Comparison of ENCODE assay signal across 30 cellular contexts in the genomic region with DNA sequence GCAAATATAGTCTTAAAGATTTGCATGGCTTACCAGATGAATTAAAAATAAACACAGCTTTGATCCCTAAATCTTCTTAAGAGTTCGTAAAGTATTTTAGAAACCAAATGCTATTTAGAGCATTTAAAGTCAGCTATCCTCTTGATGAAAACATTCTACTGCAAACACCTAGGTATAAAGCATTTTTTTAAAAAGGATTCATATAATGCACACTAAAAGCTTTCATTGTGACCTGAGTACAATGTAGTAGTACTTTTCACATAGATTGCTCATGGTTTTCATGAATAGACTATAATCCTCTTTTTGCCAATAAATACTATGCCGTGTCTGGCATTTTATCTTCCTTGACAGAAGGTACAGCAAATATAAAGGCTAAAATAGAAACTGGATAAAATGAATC.
"Had no signal": no experiment of that assay in that cellular context is flagged by ENCODE, and none has a peak within 500 bp of the region (broad histone marks: within the 10 kb centered on the region; RNA-seq: fewer than 3 reads in every experiment).

No MANE protein-coding gene starts in this region.

- H3K27ac Mint-ChIP-seq: naive thymus-derived CD4-positive, alpha-beta T cell; natural killer cell; nephron; neural progenitor cell; stimulated activated memory B cell treated with anti-CD40 and anti-IgM and Interleukin-4, amounts not matched to agents 10 μg/mL and 1 μg/mL and 100 μg/mL, for 72 hours; stimulated activated naive CD8-positive, alpha-beta T cell treated with anti-CD3 and anti-CD28 coated beads, Interleukin-15, amount 100 ng/mL, for 72 hours; type B pancreatic cell had no signal

- H3K36me3 ChIP-seq: neural progenitor cell, pancreas, prostate gland, right lobe of liver, sigmoid colon, spleen, suprapubic skin, tibial artery, transverse colon, upper lobe of right lung, uterus had no signal

- H3K4me1 Mint-ChIP-seq: naive thymus-derived CD4-positive, alpha-beta T cell; natural killer cell; nephron; neural progenitor cell; stimulated activated memory B cell treated with anti-CD40 and anti-IgM and Interleukin-4, amounts not matched to agents 10 μg/mL and 1 μg/mL and 100 μg/mL, for 72 hours; stimulated activated naive CD8-positive, alpha-beta T cell treated with anti-CD3 and anti-CD28 coated beads, Interleukin-15, amount 100 ng/mL, for 72 hours had no signal

- H3K9ac ChIP-seq: neural progenitor cell had no signal

- H3K4me2 ChIP-seq: neural progenitor cell had no signal

- DNase-seq: naive thymus-derived CD4-positive, alpha-beta T cell; natural killer cell; occipital lobe; pancreas; retina; right cardiac atrium; right lobe of liver; sigmoid colon; small intestine; spleen; stimulated activated CD4-positive, alpha-beta T cell treated with anti-CD3 and anti-CD28 coated beads, Interleukin-12 subunit alpha, Interleukin-12 subunit beta, amount 100 ng/mL, for 4 hours; stimulated activated CD4-positive, alpha-beta T cell treated with anti-CD3 and anti-CD28 coated beads, Interleukin-1b, Interleukin-23, amount 100 ng/mL, for 48 hours; stimulated activated CD4-positive, alpha-beta T cell treated with anti-CD3 and anti-CD28 coated beads, Interleukin-4, amount 100 ng/mL, for 1 hour; stimulated activated CD4-positive, alpha-beta T cell treated with anti-CD3 and anti-CD28 coated beads, Interleukin-4, amount 100 ng/mL, for 4 hours; stimulated activated CD8-positive, alpha-beta memory T cell treated with anti-CD3 and anti-CD28 coated beads, Interleukin-4, amount 100 ng/mL, for 48 hours; stimulated activated naive CD4-positive, alpha-beta T cell; stimulated activated naive CD8-positive, alpha-beta T cell treated with anti-CD3 and anti-CD28 coated beads, Interleukin-15, amount 100 ng/mL, for 72 hours; stimulated activated naive CD8-positive, alpha-beta T cell treated with anti-CD3 and anti-CD28 coated beads, Interleukin-15, Interleukin-2, amounts not matched to agents 100 U/mL and 50 U/mL, for 24 hours; substantia nigra; testis; tibial artery; transverse colon; upper lobe of right lung; uterus had no signal

- H3K27me3 Mint-ChIP-seq: naive thymus-derived CD4-positive, alpha-beta T cell; stimulated activated memory B cell treated with anti-CD40 and anti-IgM and Interleukin-4, amounts not matched to agents 10 μg/mL and 1 μg/mL and 100 μg/mL, for 72 hours; stimulated activated naive CD8-positive, alpha-beta T cell treated with anti-CD3 and anti-CD28 coated beads, Interleukin-15, amount 100 ng/mL, for 72 hours; type B pancreatic cell had no signal

- H3K4me1 ChIP-seq: neural progenitor cell, pancreas, prostate gland, right lobe of liver, sigmoid colon, spleen, suprapubic skin, testis, tibial artery, transverse colon, upper lobe of right lung, uterus had no signal

- H3K27me3 ChIP-seq: neural progenitor cell, pancreas, right lobe of liver, sigmoid colon, spleen, suprapubic skin, testis, tibial artery, transverse colon, upper lobe of right lung, uterus had no signal

- H2AFZ ChIP-seq: neural progenitor cell had no signal

- H3K36me3 Mint-ChIP-seq: naive thymus-derived CD4-positive, alpha-beta T cell; neural progenitor cell; stimulated activated memory B cell treated with anti-CD40 and anti-IgM and Interleukin-4, amounts not matched to agents 10 μg/mL and 1 μg/mL and 100 μg/mL, for 72 hours; type B pancreatic cell had no signal

- ATAC-seq: naive thymus-derived CD4-positive, alpha-beta T cell; natural killer cell; pancreas; right cardiac atrium; right lobe of liver; stimulated activated memory B cell treated with anti-CD40 and anti-IgM and Interleukin-4, amounts not matched to agents 10 μg/mL and 1 μg/mL and 100 μg/mL, for 72 hours; stimulated activated naive CD8-positive, alpha-beta T cell treated with anti-CD3 and anti-CD28 coated beads, Interleukin-15, amount 100 ng/mL, for 72 hours; stimulated activated naive CD8-positive, alpha-beta T cell treated with anti-CD3 and anti-CD28 coated beads, Interleukin-15, Interleukin-2, amounts not matched to agents 100 U/mL and 50 U/mL, for 24 hours; upper lobe of right lung had no signal

- H3K27ac ChIP-seq: neural progenitor cell, pancreas, prostate gland, right lobe of liver, sigmoid colon, spleen, suprapubic skin, testis, tibial artery, transverse colon, upper lobe of right lung, uterus had no signal

- H3K9me3 ChIP-seq: pancreas, prostate gland, right lobe of liver, testis, upper lobe of right lung had no signal

- H3K4me3 ChIP-seq: neural progenitor cell, pancreas, prostate gland, right lobe of liver, sigmoid colon, spleen, suprapubic skin, testis, tibial artery, transverse colon, upper lobe of right lung, uterus had no signal

- H3K4me3 Mint-ChIP-seq: naive thymus-derived CD4-positive, alpha-beta T cell; natural killer cell; nephron; neural progenitor cell; stimulated activated memory B cell treated with anti-CD40 and anti-IgM and Interleukin-4, amounts not matched to agents 10 μg/mL and 1 μg/mL and 100 μg/mL, for 72 hours; stimulated activated naive CD8-positive, alpha-beta T cell treated with anti-CD3 and anti-CD28 coated beads, Interleukin-15, amount 100 ng/mL, for 72 hours; type B pancreatic cell had no signal
